In genomic region chr7:99864041-99864440, GRCh38 we compare ENCODE assay signal across 1 cellular context.
TF ChIP-seq lines count a peak whose summit lies in the region.

No MANE protein-coding gene starts in this region.

TF ChIP-seq in GM23338, 12 proteins besides CTCF, POLR2A, EP300 and RAD21 (continued from another document):
- TF ChIP-seq ZNF462 (CRISPR knock-in tag; IDR thresholded peaks at IDR 0.05), result no peak
- no peak for TF ChIP-seq POLR2AphosphoS5 (IDR thresholded peaks at IDR 0.05; ENCODE audit: low read depth)
- no peak for TF ChIP-seq CREB1 (CRISPR knock-in tag; IDR thresholded peaks at IDR 0.05; ENCODE audit: low read depth)
